Comparison of ENCODE assay signal across 8 cellular contexts in genomic region chr1:214328770-214329455, GRCh38. TPM values are rescaled to one million over a fixed set of nuclear protein-coding genes. Genes with fewer than 3 reads are reported as not detected.
A peak's percentile ranks its signal among the peaks of the same experiment; 100 is the strongest.
DNase-seq lines count a peak whose midpoint lies in the region; ATAC-seq and TF ChIP-seq lines count a peak whose summit lies in the region.

No MANE protein-coding gene starts in this region.

- 61% methylated on average over 11 of the region's 11 CpGs for WGBS in smooth muscle cell (ENCODE audit: low lambda C conversion rate)

- no peak overlapping the region for H2AFZ ChIP-seq in smooth muscle cell (ENCODE audit: low read depth)

- no peaks in the 10 kb centered on the region for H3K4me1 ChIP-seq in smooth muscle cell (ENCODE audit: low read depth)

- H3K79me2 ChIP-seq in smooth muscle cell (ENCODE audit: low read depth): no peaks in the 10 kb centered on the region

- H3K36me3 ChIP-seq in smooth muscle cell (ENCODE audit: low read depth): no peaks in the 10 kb centered on the region

- H3K4me2 ChIP-seq in smooth muscle cell: no peak overlapping the region

- no peak overlapping the region for H3K27ac ChIP-seq in smooth muscle cell (ENCODE audit: low read depth)

- peak; percentile 89 for ATAC-seq in HG02885 (IDR thresholded peaks at IDR 0.05; ENCODE audit: poor library complexity, unreplicated experiment)

- H3K4me3 ChIP-seq in astrocyte of the cerebellum (ENCODE audit: low read depth, low read length) (no peak overlapping the region), smooth muscle cell (no peak overlapping the region)

- in situ Hi-C loops in astrocyte of the cerebellum (cut with HindIII; ENCODE audit: low sequenced_read_pairs): loop anchor here (5.0 to 25.0 kb wide), 5 partner anchors 67 to 1242 kb away; no protein-coding TSS in a partner anchor

- H3K9ac ChIP-seq in smooth muscle cell (ENCODE audit: low read depth): no peak overlapping the region

- H3F3A ChIP-seq in smooth muscle cell (ENCODE audit: low read depth): peaks cover 8% of the 10 kb centered on the region

- H4K20me1 ChIP-seq in smooth muscle cell (ENCODE audit: low read depth): no peaks in the 10 kb centered on the region

- H3K27me3 ChIP-seq in smooth muscle cell (ENCODE audit: low read depth): no peaks in the 10 kb centered on the region

- peak; percentile 73 for DNase-seq in activated gamma-delta T cell treated with Interleukin-2 at 50 U/mL for 16 hours
- DNase-seq in activated gamma-delta T cell (lab: John Stamatoyannopoulos, UW): no peak
- DNase-seq in NCI-H146 (lab: John Stamatoyannopoulos, UW): peak; percentile 72
- DNase-seq in T-helper 9 cell: peak; percentile 63
- DNase-seq in astrocyte of the cerebellum (ENCODE audit: low read depth): peak; percentile 67
- peak; percentile 59 to 67 for DNase-seq in hippocampal formation (lab: John Stamatoyannopoulos, UW)
- DNase-seq in smooth muscle cell (lab: John Stamatoyannopoulos, UW; ENCODE audit: unreplicated experiment): peak; percentile 20

- TF ChIP-seq CTCF in astrocyte of the cerebellum (IDR thresholded peaks at IDR 0.05; ENCODE audit: low read depth, low read length, missing control alignments): peak; percentile 91
- TF ChIP-seq CTCF in smooth muscle cell (IDR thresholded peaks at IDR 0.05; ENCODE audit: borderline replicate concordance, insufficient read depth, poor library complexity, severe bottlenecking): peak; percentile 87

- no peaks in the 10 kb centered on the region for H3K9me3 ChIP-seq in smooth muscle cell (replicated peaks; ENCODE audit: low read depth)

RNA-seq across cellular contexts. Expression of gene SMYD2, which starts 48.0 kb away (rescaled TPM):
- 39.7 and 43.3 TPM in 2 replicates for total RNA-seq in smooth muscle cell
- polyA plus RNA-seq in smooth muscle cell: 31.1 and 35.4 TPM in 2 replicates
